ENCODE assay signal across 8 cellular contexts in the genomic region with DNA sequence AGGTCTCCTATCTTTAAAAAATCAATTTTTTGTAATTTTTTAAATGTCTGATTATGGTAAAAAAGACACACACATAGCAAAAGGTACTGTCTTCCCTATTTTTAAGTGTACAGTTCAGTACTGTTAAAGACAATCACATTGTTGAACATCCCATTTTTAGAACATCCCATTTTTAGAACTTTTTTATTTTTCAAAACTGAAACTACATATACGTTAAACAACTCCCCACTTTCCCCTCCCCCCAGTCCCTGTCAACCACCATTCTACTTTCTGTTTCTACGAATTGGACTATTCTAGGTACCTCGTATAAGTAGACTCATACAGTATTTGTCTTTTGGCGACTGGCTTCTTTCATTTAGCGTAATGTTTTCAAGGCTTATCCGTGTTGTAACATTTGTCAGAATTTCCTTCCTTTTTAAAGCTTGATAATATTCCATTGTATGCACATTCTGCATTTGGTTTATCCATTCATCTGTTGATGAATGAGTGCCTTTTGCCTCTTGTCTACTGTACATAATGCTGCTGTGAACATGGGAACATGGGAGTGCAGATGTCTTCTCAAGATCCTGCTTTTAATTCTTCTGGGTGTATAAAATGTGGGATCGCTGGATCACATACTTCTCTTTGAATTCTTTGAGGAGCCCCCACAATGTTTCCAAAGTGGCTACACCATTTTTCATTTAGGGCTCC.
DNase-seq lines count a peak whose midpoint lies in the region; ATAC-seq, FAIRE-seq and TF ChIP-seq lines count a peak whose summit lies in the region.

No MANE protein-coding gene starts in this region.

- peak overlapping the region; percentile 26 for H3K4me3 ChIP-seq in naive thymus-derived CD4-positive, alpha-beta T cell (ENCODE audit: low read length)

- POLR2A ChIA-PET in naive thymus-derived CD4-positive, alpha-beta T cell (lab: Charles Lee), result interaction anchor here (0.6 kb wide), 1 partner anchor 153 kb away, joined by 4 read pairs; no protein-coding TSS in a partner anchor

- no peak overlapping the region for H3K27ac ChIP-seq in naive thymus-derived CD4-positive, alpha-beta T cell (ENCODE audit: low read depth, low read length)

- CTCF ChIA-PET in naive thymus-derived CD4-positive, alpha-beta T cell (lab: Charles Lee), result interaction anchor here (1.5 kb wide), 1 partner anchor 82 kb away, joined by 3 read pairs; no protein-coding TSS in a partner anchor

- intact Hi-C loops in naive thymus-derived CD4-positive, alpha-beta T cell (cut with micrococcal nuclease), result loop anchor here in 1 of 2 donors (1.0 to 5.0 kb wide), 5 partner anchors 12 to 343 kb away; no protein-coding TSS in a partner anchor

- peak; percentile 77 for DNase-seq in RPMI8226
- peak in 7 of 9 donors; percentile 17 to 52 (median 50) for DNase-seq in naive thymus-derived CD4-positive, alpha-beta T cell
- no peak for DNase-seq in GM12891 (ENCODE audit: insufficient read length, low spot score)
- no peak for DNase-seq in nephron progenitor cell
- no peak for DNase-seq in foreskin melanocyte
- DNase-seq in COR-L47 (lab: John Stamatoyannopoulos, UW), result no peak

- H3K36me3 ChIP-seq in naive thymus-derived CD4-positive, alpha-beta T cell (ENCODE audit: control insufficient read depth in 2 of 3, insufficient read depth in 3 of 3, low read length in 3 of 3), result no peaks in the 10 kb centered on the region

- peak overlapping the region; percentile 23 to 91 (median 68) for H3K27ac Mint-ChIP-seq in naive thymus-derived CD4-positive, alpha-beta T cell
- H3K27ac Mint-ChIP-seq in nephron progenitor cell, result no peak overlapping the region

- no peak for TF ChIP-seq CTCF in nephron progenitor cell (IDR thresholded peaks at IDR 0.05)

- H3K9me3 ChIP-seq in naive thymus-derived CD4-positive, alpha-beta T cell (ENCODE audit: control insufficient read depth in 2 of 3, low read length in 3 of 3), result no peaks in the 10 kb centered on the region

- H3K9me3 Mint-ChIP-seq in naive thymus-derived CD4-positive, alpha-beta T cell, result peaks cover 0 to 11% (median 3%) of the 10 kb centered on the region in 11 donors
- peaks cover 15% of the 10 kb centered on the region for H3K9me3 Mint-ChIP-seq in nephron progenitor cell

- peaks cover 6 to 51% (median 29%) of the 10 kb centered on the region in 7 donors for H3K4me1 Mint-ChIP-seq in naive thymus-derived CD4-positive, alpha-beta T cell
- peaks cover 4% of the 10 kb centered on the region for H3K4me1 Mint-ChIP-seq in nephron progenitor cell

- peak; percentile 67 for ATAC-seq in GM18508 (IDR thresholded peaks at IDR 0.05; ENCODE audit: insufficient read depth, unreplicated experiment)
- ATAC-seq in HG02571 (IDR thresholded peaks at IDR 0.05; ENCODE audit: unreplicated experiment), result peak; percentile 62
- peak; percentile 83 for ATAC-seq in naive thymus-derived CD4-positive, alpha-beta T cell

- no peak for TF ChIP-seq POLR2A in GM12891 (IDR thresholded peaks at IDR 0.05; ENCODE audit: low read depth, low read length)

- peaks cover 0 to 16% of the 10 kb centered on the region in 2 donors for H3K4me1 ChIP-seq in naive thymus-derived CD4-positive, alpha-beta T cell (ENCODE audit: control insufficient read depth in 2 of 2, insufficient read depth in 2 of 2, low read length in 2 of 2)

- no peaks in the 10 kb centered on the region for H3K27me3 ChIP-seq in naive thymus-derived CD4-positive, alpha-beta T cell (ENCODE audit: control insufficient read depth in 2 of 2, insufficient read depth in 2 of 2, low read length in 2 of 2)

- FAIRE-seq in GM12891 (lab: Jason Lieb, UNC), result no peak

- peaks cover 0 to 37% (median 3%) of the 10 kb centered on the region in 5 donors for H3K36me3 Mint-ChIP-seq in naive thymus-derived CD4-positive, alpha-beta T cell
- peaks cover 9% of the 10 kb centered on the region for H3K36me3 Mint-ChIP-seq in nephron progenitor cell (ENCODE audit: low read depth)

- peak overlapping the region; percentile 36 to 84 (median 76) for H3K4me3 Mint-ChIP-seq in naive thymus-derived CD4-positive, alpha-beta T cell
- H3K4me3 Mint-ChIP-seq in nephron progenitor cell, result no peak overlapping the region

- H3K27me3 Mint-ChIP-seq in naive thymus-derived CD4-positive, alpha-beta T cell, result peaks cover 0 to 6% (median 0%) of the 10 kb centered on the region in 5 donors
- H3K27me3 Mint-ChIP-seq in nephron progenitor cell (ENCODE audit: low read depth, poor library complexity), result peaks cover 9% of the 10 kb centered on the region

TF ChIP-seq in GM12891, 5 proteins besides CTCF, POLR2A, EP300 and RAD21:
- TF ChIP-seq POLR2AphosphoS5 (IDR thresholded peaks at IDR 0.05; ENCODE audit: low read depth, low read length) (no peak), PAX5 (IDR thresholded peaks at IDR 0.05; ENCODE audit: insufficient read depth, low read length, severe bottlenecking) (no peak), TAF1 (IDR thresholded peaks at IDR 0.05; ENCODE audit: low read depth, low read length) (no peak), POU2F2 (IDR thresholded peaks at IDR 0.05; ENCODE audit: low read depth, low read length) (no peak), SPI1 (IDR thresholded peaks at IDR 0.05; ENCODE audit: low read depth, low read length) (no peak)
TF ChIP-seq in GM12891: peak in this region for 0.

Comparison
In these comparisons a context has a peak if more than half of its experiments do, and no peak if none do; other contexts are left out.
1. DNase-seq: peak in RPMI8226 (single experiment) and naive thymus-derived CD4-positive, alpha-beta T cell (7 of 9); none in GM12891 (single experiment), nephron progenitor cell (single experiment), foreskin melanocyte (single experiment) and COR-L47 (single experiment).
2. Peak in every context shown above with its lines, with median percentiles within 50 percentile points of each other: ATAC-seq.